In the genomic region with DNA sequence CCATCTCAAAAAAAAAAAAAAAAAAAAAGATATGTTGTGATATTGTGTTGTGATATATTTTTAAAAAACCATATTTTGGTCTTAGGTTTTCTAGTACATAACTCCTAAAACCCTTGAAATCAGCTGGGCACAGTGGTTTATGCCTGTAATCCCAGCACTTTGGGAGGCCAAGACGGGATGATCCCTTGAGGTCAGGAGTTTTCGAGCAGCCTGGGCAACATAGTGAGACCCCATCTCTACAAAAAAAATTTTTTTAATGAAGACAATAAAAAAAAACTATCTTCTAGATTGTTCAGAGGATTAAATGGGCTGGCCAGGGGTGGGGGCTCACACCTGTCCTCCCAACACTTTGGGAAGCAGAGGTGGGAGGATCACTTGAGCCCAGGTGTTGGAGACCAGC, we compare ENCODE assay signal across 17 cellular contexts. TPM values are rescaled to one million over a fixed set of nuclear protein-coding genes. Genes with fewer than 3 reads are reported as not detected.
DNase-seq lines count a peak whose midpoint lies in the region; ATAC-seq and TF ChIP-seq lines count a peak whose summit lies in the region.
"Had no signal": no experiment of that assay in that cellular context is flagged by ENCODE, and none has a peak within 500 bp of the region (broad histone marks: within the 10 kb centered on the region; RNA-seq: fewer than 3 reads in every experiment).

No MANE protein-coding gene starts in this region.

- H4K20me1 ChIP-seq in neural cell (ENCODE audit: insufficient read depth), result no peaks in the 10 kb centered on the region

- WGBS in right cardiac atrium, result 87% methylated on average over 2 of the region's 2 CpGs

- H3K27me3 Mint-ChIP-seq in activated naive CD8-positive, alpha-beta T cell, result no peaks in the 10 kb centered on the region
- no peaks in the 10 kb centered on the region for H3K27me3 Mint-ChIP-seq in activated naive CD8-positive, alpha-beta T cell treated with anti-CD3 and anti-CD28 coated beads for 36 hours
- H3K27me3 Mint-ChIP-seq in WTC11 (ENCODE audit: low read depth), result no peaks in the 10 kb centered on the region; the same call in none of the 2 replicates
- no peaks in the 10 kb centered on the region for H3K27me3 Mint-ChIP-seq in activated CD8-positive, alpha-beta T cell treated with anti-CD3 and anti-CD28 coated beads, Interleukin-2, amount 10 ng/mL, durations not matched to agents 7 days and 5 days (ENCODE audit: low read depth)
- H3K27me3 Mint-ChIP-seq: CD4-positive, alpha-beta memory T cell had no signal

- no peaks in the 10 kb centered on the region for H3K9me3 Mint-ChIP-seq in activated naive CD8-positive, alpha-beta T cell (ENCODE audit: low read depth)
- no peaks in the 10 kb centered on the region for H3K9me3 Mint-ChIP-seq in activated naive CD8-positive, alpha-beta T cell treated with anti-CD3 and anti-CD28 coated beads for 36 hours
- no peaks in the 10 kb centered on the region for H3K9me3 Mint-ChIP-seq in WTC11
- H3K9me3 Mint-ChIP-seq in activated CD8-positive, alpha-beta T cell treated with anti-CD3 and anti-CD28 coated beads, Interleukin-2, amount 10 ng/mL, durations not matched to agents 7 days and 5 days (ENCODE audit: insufficient read depth), result no peaks in the 10 kb centered on the region
- H3K9me3 Mint-ChIP-seq: CD4-positive, alpha-beta memory T cell; H9 had no signal

- H3K36me3 ChIP-seq in neural cell (ENCODE audit: insufficient read depth, low read length), result no peaks in the 10 kb centered on the region

- H3K4me1 Mint-ChIP-seq in activated naive CD8-positive, alpha-beta T cell (ENCODE audit: low read depth), result peaks cover 20% of the 10 kb centered on the region
- H3K4me1 Mint-ChIP-seq in activated naive CD8-positive, alpha-beta T cell treated with anti-CD3 and anti-CD28 coated beads for 36 hours, result peaks cover 9% of the 10 kb centered on the region
- peaks cover 8% of the 10 kb centered on the region for H3K4me1 Mint-ChIP-seq in WTC11
- peaks cover 21% of the 10 kb centered on the region for H3K4me1 Mint-ChIP-seq in activated CD8-positive, alpha-beta T cell treated with anti-CD3 and anti-CD28 coated beads, Interleukin-2, amount 10 ng/mL, durations not matched to agents 7 days and 5 days (ENCODE audit: low read depth)

- no peak overlapping the region for H3K27ac Mint-ChIP-seq in activated naive CD8-positive, alpha-beta T cell
- H3K27ac Mint-ChIP-seq in activated naive CD8-positive, alpha-beta T cell treated with anti-CD3 and anti-CD28 coated beads for 36 hours, result no peak overlapping the region
- no peak overlapping the region for H3K27ac Mint-ChIP-seq in WTC11
- no peak overlapping the region for H3K27ac Mint-ChIP-seq in activated CD8-positive, alpha-beta T cell treated with anti-CD3 and anti-CD28 coated beads, Interleukin-2, amount 10 ng/mL, durations not matched to agents 7 days and 5 days

- H3K4me2 ChIP-seq in neural cell (ENCODE audit: low read length), result no peak overlapping the region

- H3K4me3 ChIP-seq in neural cell (ENCODE audit: low read length), result no peak overlapping the region
- no peak overlapping the region for H3K4me3 ChIP-seq in right cardiac atrium (ENCODE audit: low read length)

- H3K79me2 ChIP-seq in neural cell (replicated peaks; ENCODE audit: insufficient read depth, low read length), result peaks cover 14% of the 10 kb centered on the region

- H3K27ac ChIP-seq in neural cell (ENCODE audit: low read length) (peak overlapping the region; percentile 92), right cardiac atrium (ENCODE audit: low read length) (no peak overlapping the region)
- H3K27ac ChIP-seq: 22Rv1, C4-2B had no signal

- H3K4me3 Mint-ChIP-seq in activated naive CD8-positive, alpha-beta T cell, result peak overlapping the region; percentile 10
- H3K4me3 Mint-ChIP-seq in activated naive CD8-positive, alpha-beta T cell treated with anti-CD3 and anti-CD28 coated beads for 36 hours, result no peak overlapping the region
- no peak overlapping the region for H3K4me3 Mint-ChIP-seq in WTC11
- H3K4me3 Mint-ChIP-seq in activated CD8-positive, alpha-beta T cell treated with anti-CD3 and anti-CD28 coated beads, Interleukin-2, amount 10 ng/mL, durations not matched to agents 7 days and 5 days, result no peak overlapping the region

- H3K27me3 ChIP-seq in neural cell (ENCODE audit: insufficient read depth, low read depth, low read length) (no peaks in the 10 kb centered on the region), right cardiac atrium (ENCODE audit: control insufficient read depth, insufficient read depth) (no peaks in the 10 kb centered on the region)

- intact Hi-C loops in right cardiac atrium (cut with DNase I), result no loop called here

- TF ChIP-seq EP300 in neural cell (conservative IDR thresholded peaks at IDR 0.05; ENCODE audit: poor library complexity, severe bottlenecking), result no peak

- H3K4me1 ChIP-seq in right cardiac atrium (ENCODE audit: control insufficient read depth, insufficient read depth, low read length), result peaks cover 5% of the 10 kb centered on the region

- no peak for TF ChIP-seq RAD21 in neural cell (conservative IDR thresholded peaks at IDR 0.05)

- TF ChIP-seq CTCF in WTC11 (IDR thresholded peaks at IDR 0.05), result no peak
- TF ChIP-seq CTCF in neural cell (IDR thresholded peaks at IDR 0.05; ENCODE audit: poor library complexity, severe bottlenecking), result no peak

- ATAC-seq in WTC11, result no peak
- ATAC-seq in activated CD8-positive, alpha-beta T cell treated with anti-CD3 and anti-CD28 coated beads, Interleukin-2, amount 10 ng/mL, durations not matched to agents 7 days and 5 days, result no peak
- no peak for ATAC-seq in right cardiac atrium

- H3K9me3 ChIP-seq in neural cell (ENCODE audit: low read length), result no peaks in the 10 kb centered on the region
- no peaks in the 10 kb centered on the region for H3K9me3 ChIP-seq in right cardiac atrium (ENCODE audit: control insufficient read depth, low read length)
- H3K9me3 ChIP-seq: A549 had no signal

- no peak overlapping the region for H2AFZ ChIP-seq in neural cell (ENCODE audit: low read depth, low read length)

- DNase-seq in activated naive CD8-positive, alpha-beta T cell treated with anti-CD3 and anti-CD28 coated beads for 36 hours, result no peak
- DNase-seq in WTC11 (ENCODE audit: low spot score) (no peak), right cardiac atrium (no peak), DMS79 treated with DMSO at 0.1 percent for 48 hours (lab: John Stamatoyannopoulos, UW) (no peak)
- no peak for DNase-seq in activated CD8-positive, alpha-beta T cell treated with anti-CD3 and anti-CD28 coated beads, Interleukin-2, amount 10 ng/mL, durations not matched to agents 7 days and 5 days
- DNase-seq: AML-193; CD4-positive, alpha-beta memory T cell; DMS153; DMS79; GF-D8; H9; IMR-90 had no signal

- H3K9ac ChIP-seq in neural cell (ENCODE audit: low read length), result no peak overlapping the region

- no peaks in the 10 kb centered on the region for H3F3A ChIP-seq in neural cell (ENCODE audit: insufficient read depth, low read length, poor library complexity, severe bottlenecking)

- no peaks in the 10 kb centered on the region for H3K36me3 Mint-ChIP-seq in activated naive CD8-positive, alpha-beta T cell
- peaks cover 3% of the 10 kb centered on the region for H3K36me3 Mint-ChIP-seq in activated naive CD8-positive, alpha-beta T cell treated with anti-CD3 and anti-CD28 coated beads for 36 hours
- H3K36me3 Mint-ChIP-seq in WTC11, result peaks cover 10% of the 10 kb centered on the region; the same call in 1 of the 2 replicates
- H3K36me3 Mint-ChIP-seq in activated CD8-positive, alpha-beta T cell treated with anti-CD3 and anti-CD28 coated beads, Interleukin-2, amount 10 ng/mL, durations not matched to agents 7 days and 5 days (ENCODE audit: low read depth), result peaks cover 20% of the 10 kb centered on the region

- H3K9me2 ChIP-seq in neural cell (ENCODE audit: insufficient read depth, low read length), result no peaks in the 10 kb centered on the region

- CTCF ChIA-PET in WTC11 (lab: Charles Lee), result interaction anchor here (2.6 to 2.9 kb wide), 5 partner anchors 11 to 108 kb away, joined by 14 to 39 read pairs (median 20); a partner anchor contains a TSS
- CTCF ChIA-PET in activated CD8-positive, alpha-beta T cell treated with anti-CD3 and anti-CD28 coated beads, Interleukin-2, amount 10 ng/mL, durations not matched to agents 7 days and 5 days (lab: Charles Lee), result interaction anchor here (1.3 to 1.7 kb wide), 2 partner anchors 71 to 81 kb away, joined by 3 to 6 read pairs; a partner anchor contains a TSS

- POLR2A ChIA-PET in WTC11 (lab: Charles Lee), result no interaction called here
- POLR2A ChIA-PET in activated CD8-positive, alpha-beta T cell treated with anti-CD3 and anti-CD28 coated beads, Interleukin-2, amount 10 ng/mL, durations not matched to agents 7 days and 5 days (lab: Charles Lee), result interaction anchor here (1.1 to 2.9 kb wide), 2 partner anchors 13 to 81 kb away, joined by 3 to 19 read pairs; a partner anchor contains a TSS

RNA-seq across cellular contexts. Expression of a gene that starts 1.3 kb away (rescaled TPM):
- total RNA-seq in activated naive CD8-positive, alpha-beta T cell treated with anti-CD3 and anti-CD28 coated beads for 36 hours, result 10 to 100 TPM; 54.3 to 54.6 TPM
- total RNA-seq in WTC11 (2021) (82.9 to 89.0 TPM (median 83.3 TPM) in 3 replicates), right cardiac atrium (10 to 100 TPM; 20.3 to 24.1 (median 21.1) TPM)
- polyA plus RNA-seq in neural cell (39.4 and 57.6 TPM in 2 replicates), right cardiac atrium (21.5 TPM)
- 27.4 and 27.8 TPM in 2 replicates for polyA minus RNA-seq in neural cell
- 100 to 1,000 TPM in 1 of 2 experiments, 10 to 100 TPM in 1; 90.1 to 104 TPM for total RNA-seq in activated CD8-positive, alpha-beta T cell treated with anti-CD3 and anti-CD28 coated beads, Interleukin-2, amount 10 ng/mL, durations not matched to agents 7 days and 5 days

RNA-seq across cellular contexts. Expression of a gene that starts 12.8 kb away (rescaled TPM):
- total RNA-seq in activated naive CD8-positive, alpha-beta T cell treated with anti-CD3 and anti-CD28 coated beads for 36 hours, result not detected
- 1.1 to 1.4 TPM (median 1.4 TPM) in 3 replicates for total RNA-seq in WTC11 (2021)
- polyA plus RNA-seq in neural cell, result not detected in 2 replicates
- not detected in 2 replicates for polyA minus RNA-seq in neural cell
- 1 to 10 TPM in 1 of 2 experiments, under 1 TPM in 1; 0.11 to 1.3 TPM for total RNA-seq in activated CD8-positive, alpha-beta T cell treated with anti-CD3 and anti-CD28 coated beads, Interleukin-2, amount 10 ng/mL, durations not matched to agents 7 days and 5 days
- 1 to 10 TPM; 1.4 to 3.2 (median 2.2) TPM for total RNA-seq in right cardiac atrium
- polyA plus RNA-seq in right cardiac atrium, result 1.9 TPM
- total RNA-seq: CD4-positive, alpha-beta memory T cell had no signal
- polyA plus RNA-seq: CD4-positive, alpha-beta memory T cell had no signal

RNA-seq across cellular contexts. Expression of a gene that starts 45.0 kb away (rescaled TPM):
- total RNA-seq in activated naive CD8-positive, alpha-beta T cell treated with anti-CD3 and anti-CD28 coated beads for 36 hours, result 10 to 100 TPM; 24.4 to 25.0 TPM
- 36.6 to 44.2 TPM (median 42.2 TPM) in 3 replicates for total RNA-seq in WTC11 (2021)
- polyA plus RNA-seq in neural cell, result 24.5 and 26.9 TPM in 2 replicates
- 10.7 and 11.1 TPM in 2 replicates for polyA minus RNA-seq in neural cell
- total RNA-seq in activated CD8-positive, alpha-beta T cell treated with anti-CD3 and anti-CD28 coated beads, Interleukin-2, amount 10 ng/mL, durations not matched to agents 7 days and 5 days, result 10 to 100 TPM; 27.8 to 28.9 TPM
- total RNA-seq in right cardiac atrium, result 10 to 100 TPM; 21.6 to 26.2 (median 22.3) TPM
- 22.9 TPM for polyA plus RNA-seq in right cardiac atrium

RNA-seq across cellular contexts. Expression of a gene that starts 45.1 kb away (rescaled TPM):
- 1 to 10 TPM; 6.9 to 7.3 TPM for total RNA-seq in activated naive CD8-positive, alpha-beta T cell treated with anti-CD3 and anti-CD28 coated beads for 36 hours
- total RNA-seq in WTC11 (2021) (5.0 to 7.2 TPM (median 6.4 TPM) in 3 replicates), right cardiac atrium (1 to 10 TPM in 1 of 4 donors, under 1 TPM in 3; 0.40 to 1.2 (median 0.80) TPM)
- polyA plus RNA-seq in neural cell (6.2 and 8.5 TPM in 2 replicates), right cardiac atrium (0.48 TPM)
- 5.1 and 5.2 TPM in 2 replicates for polyA minus RNA-seq in neural cell
- 1 to 10 TPM; 4.2 to 5.0 TPM for total RNA-seq in activated CD8-positive, alpha-beta T cell treated with anti-CD3 and anti-CD28 coated beads, Interleukin-2, amount 10 ng/mL, durations not matched to agents 7 days and 5 days

RNA-seq across cellular contexts. Expression of a gene that starts 55.1 kb away (rescaled TPM):
- 10 to 100 TPM in 1 of 2 experiments, 1 to 10 TPM in 1; 9.9 to 11.4 TPM for total RNA-seq in activated naive CD8-positive, alpha-beta T cell treated with anti-CD3 and anti-CD28 coated beads for 36 hours
- total RNA-seq in WTC11 (2021) (20.4 to 23.2 TPM (median 21.4 TPM) in 3 replicates), right cardiac atrium (10 to 100 TPM; 10.9 to 15.6 (median 13.5) TPM)
- polyA plus RNA-seq in neural cell (2.2 and 3.0 TPM in 2 replicates), right cardiac atrium (7.0 TPM)
- polyA minus RNA-seq in neural cell, result 5.0 and 5.4 TPM in 2 replicates
- total RNA-seq in activated CD8-positive, alpha-beta T cell treated with anti-CD3 and anti-CD28 coated beads, Interleukin-2, amount 10 ng/mL, durations not matched to agents 7 days and 5 days, result 10 to 100 TPM; 15.9 to 17.7 TPM
